In the genomic region with DNA sequence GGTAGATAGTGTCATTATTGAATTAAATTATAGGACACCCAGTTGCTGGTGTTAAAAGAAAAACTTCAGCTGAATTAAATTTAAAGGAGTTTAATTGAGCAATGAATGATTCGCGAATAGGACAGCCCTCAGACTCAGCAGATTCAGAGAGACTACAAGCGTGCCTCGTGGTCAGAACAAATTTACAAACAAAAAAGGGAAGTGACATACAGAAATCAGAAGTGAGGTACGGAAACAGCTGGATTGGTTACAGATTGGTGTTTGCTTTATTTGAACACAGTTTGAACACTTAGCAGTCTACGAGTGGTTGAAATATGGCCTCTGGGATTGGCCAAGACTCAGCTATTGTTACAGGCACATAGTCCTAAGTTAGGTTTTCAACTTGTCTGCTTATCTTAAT, we compare ENCODE assay signal across 8 cellular contexts. TPM values are rescaled to one million over a fixed set of nuclear protein-coding genes. Genes with fewer than 3 reads are reported as not detected.
DNase-seq lines count a peak whose midpoint lies in the region; ATAC-seq and TF ChIP-seq lines count a peak whose summit lies in the region.
"Had no signal": no experiment of that assay in that cellular context is flagged by ENCODE, and none has a peak within 500 bp of the region (broad histone marks: within the 10 kb centered on the region; RNA-seq: fewer than 3 reads in every experiment).

No MANE protein-coding gene starts in this region.

- H3K36me3 Mint-ChIP-seq in stimulated activated naive B cell treated with anti-CD40 and anti-IgM and Interleukin-4, amounts not matched to agents 10 μg/mL and 1 μg/mL and 100 μg/mL, for 72 hours, result no peaks in the 10 kb centered on the region
- H3K36me3 Mint-ChIP-seq in activated CD4-positive, alpha-beta memory T cell treated with anti-CD3 and anti-CD28 coated beads for 36 hours, result no peaks in the 10 kb centered on the region

- DNase-seq in NB4 (ENCODE audit: low read depth) (peak; percentile 57), SK-N-DZ (ENCODE audit: low spot score) (no peak), NCI-H345 treated with DMSO at 0.1 percent for 48 hours (lab: John Stamatoyannopoulos, UW; ENCODE audit: unreplicated experiment) (no peak)
- DNase-seq in stimulated activated naive B cell treated with anti-CD40 and anti-IgM and Interleukin-4, amounts not matched to agents 10 μg/mL and 1 μg/mL and 100 μg/mL, for 72 hours, result peak; percentile 19
- no peak for DNase-seq in activated CD4-positive, alpha-beta memory T cell treated with anti-CD3 and anti-CD28 coated beads for 36 hours
- DNase-seq: central memory CD4-positive, alpha-beta T cell had no signal

- H3K9me3 Mint-ChIP-seq in stimulated activated naive B cell treated with anti-CD40 and anti-IgM and Interleukin-4, amounts not matched to agents 10 μg/mL and 1 μg/mL and 100 μg/mL, for 72 hours, result peaks cover 0 to 7% of the 10 kb centered on the region in 2 donors
- H3K9me3 Mint-ChIP-seq in activated CD4-positive, alpha-beta memory T cell treated with anti-CD3 and anti-CD28 coated beads for 36 hours, result peaks cover 7% of the 10 kb centered on the region

- no peak overlapping the region for H3K4me3 ChIP-seq in NB4 (ENCODE audit: low read depth, low read length)

- no peaks in the 10 kb centered on the region for H3K27me3 Mint-ChIP-seq in stimulated activated naive B cell treated with anti-CD40 and anti-IgM and Interleukin-4, amounts not matched to agents 10 μg/mL and 1 μg/mL and 100 μg/mL, for 72 hours
- peaks cover 4% of the 10 kb centered on the region for H3K27me3 Mint-ChIP-seq in activated CD4-positive, alpha-beta memory T cell treated with anti-CD3 and anti-CD28 coated beads for 36 hours

- intact Hi-C loops in activated CD4-positive, alpha-beta memory T cell treated with anti-CD3 and anti-CD28 coated beads for 36 hours (cut with micrococcal nuclease), result no loop called here

- no peak overlapping the region for H3K27ac Mint-ChIP-seq in stimulated activated naive B cell treated with anti-CD40 and anti-IgM and Interleukin-4, amounts not matched to agents 10 μg/mL and 1 μg/mL and 100 μg/mL, for 72 hours
- no peak overlapping the region for H3K27ac Mint-ChIP-seq in activated CD4-positive, alpha-beta memory T cell treated with anti-CD3 and anti-CD28 coated beads for 36 hours

- no peak for TF ChIP-seq POLR2A in NB4 (IDR thresholded peaks at IDR 0.05; ENCODE audit: extremely low read depth, insufficient read length)

- TF ChIP-seq CTCF in NB4 (IDR thresholded peaks at IDR 0.05; ENCODE audit: low read depth, low read length), result no peak

- H3K4me3 Mint-ChIP-seq in stimulated activated naive B cell treated with anti-CD40 and anti-IgM and Interleukin-4, amounts not matched to agents 10 μg/mL and 1 μg/mL and 100 μg/mL, for 72 hours, result peak overlapping the region in 1 of 2 donors; percentile 0
- no peak overlapping the region for H3K4me3 Mint-ChIP-seq in activated CD4-positive, alpha-beta memory T cell treated with anti-CD3 and anti-CD28 coated beads for 36 hours

- POLR2A ChIA-PET in activated CD4-positive, alpha-beta memory T cell treated with anti-CD3 and anti-CD28 coated beads for 36 hours (lab: Charles Lee), result no interaction called here

- CTCF ChIA-PET in activated CD4-positive, alpha-beta memory T cell treated with anti-CD3 and anti-CD28 coated beads for 36 hours (lab: Charles Lee), result no interaction called here

- peaks cover 5 to 19% of the 10 kb centered on the region in 2 donors for H3K4me1 Mint-ChIP-seq in stimulated activated naive B cell treated with anti-CD40 and anti-IgM and Interleukin-4, amounts not matched to agents 10 μg/mL and 1 μg/mL and 100 μg/mL, for 72 hours
- H3K4me1 Mint-ChIP-seq in activated CD4-positive, alpha-beta memory T cell treated with anti-CD3 and anti-CD28 coated beads for 36 hours (ENCODE audit: low read depth), result no peaks in the 10 kb centered on the region

- ATAC-seq in GM19372 (IDR thresholded peaks at IDR 0.05; ENCODE audit: low read depth, unreplicated experiment), result peak; percentile 92
- peak; percentile 93 for ATAC-seq in HG03025 (IDR thresholded peaks at IDR 0.05; ENCODE audit: low FRiP score, unreplicated experiment)
- peak; percentile 96 to 98 for ATAC-seq in stimulated activated naive B cell treated with anti-CD40 and anti-IgM and Interleukin-4, amounts not matched to agents 10 μg/mL and 1 μg/mL and 100 μg/mL, for 72 hours (replicated peaks)

RNA-seq across cellular contexts. Expression of gene TNFRSF21, which starts 25.8 kb away (rescaled TPM):
- 13.1 and 17.8 TPM in 2 replicates for polyA plus RNA-seq in SK-N-DZ (2014; cell fraction: cytosol; rRNA removed)
- 4.2 and 6.2 TPM in 2 replicates for polyA plus RNA-seq in SK-N-DZ (2014; cell fraction: nucleus; rRNA removed)
- total RNA-seq in activated CD4-positive, alpha-beta memory T cell treated with anti-CD3 and anti-CD28 coated beads for 36 hours, result 1 to 10 TPM in 1 of 2 experiments, under 1 TPM in 1; 0.97 to 1.2 TPM

Comparison
In these comparisons a context has a peak if more than half of its experiments do, and no peak if none do; other contexts are left out.
1. DNase-seq: peak in NB4 (single experiment) and stimulated activated naive B cell treated with anti-CD40 and anti-IgM and Interleukin-4, amounts not matched to agents 10 μg/mL and 1 μg/mL and 100 μg/mL, for 72 hours (single experiment); none in SK-N-DZ (single experiment), NCI-H345 treated with DMSO at 0.1 percent for 48 hours (single experiment) and activated CD4-positive, alpha-beta memory T cell treated with anti-CD3 and anti-CD28 coated beads for 36 hours (single experiment).
2. Peak in every context shown above with its lines, with median percentiles within 50 percentile points of each other: ATAC-seq.